Comparison of ENCODE assay signal across 18 cellular contexts in the genomic region with DNA sequence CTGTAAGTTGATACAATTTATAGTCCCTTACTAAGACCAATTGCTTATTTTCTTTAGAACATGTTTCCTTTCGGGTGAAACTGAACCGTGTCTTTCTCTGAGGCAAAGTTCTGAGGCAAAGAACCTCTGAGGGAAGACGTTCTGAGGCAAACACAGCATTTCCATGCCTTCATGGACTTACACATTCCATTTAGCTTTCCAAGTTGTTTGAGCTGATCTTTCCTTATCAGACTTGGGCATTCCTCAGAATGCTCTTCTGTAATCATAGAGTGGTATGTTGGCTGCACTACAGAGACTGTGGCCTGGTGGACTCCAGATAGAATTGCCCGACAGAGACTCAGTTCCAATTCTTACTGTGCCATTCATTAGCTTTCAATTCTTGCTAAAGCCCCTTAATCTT.
DNase-seq lines count a peak whose midpoint lies in the region; ATAC-seq and TF ChIP-seq lines count a peak whose summit lies in the region.
"Had no signal": no experiment of that assay in that cellular context is flagged by ENCODE, and none has a peak within 500 bp of the region (broad histone marks: within the 10 kb centered on the region; RNA-seq: fewer than 3 reads in every experiment).

No MANE protein-coding gene starts in this region.

- H3K36me3 Mint-ChIP-seq in Caco-2 (ENCODE audit: insufficient read depth, unreplicated experiment) = no peaks in the 10 kb centered on the region
- no peaks in the 10 kb centered on the region for H3K36me3 Mint-ChIP-seq in activated naive CD4-positive, alpha-beta T cell treated with anti-CD3 and anti-CD28 coated beads, Interleukin-2, amount 50 U/mL, for 72 hours

- no peak overlapping the region for H3K4me3 ChIP-seq in Caco-2 (ENCODE audit: low read depth, low read length)
- peak overlapping the region; percentile 35 for H3K4me3 ChIP-seq in adipocyte (ENCODE audit: low read length)
- H3K4me3 ChIP-seq in fibroblast of villous mesenchyme (ENCODE audit: low read depth, low read length) = no peak overlapping the region
- H3K4me3 ChIP-seq: gastrocnemius medialis, stomach had no signal

- no peaks in the 10 kb centered on the region for H3K36me3 ChIP-seq in Caco-2 (ENCODE audit: control insufficient read depth, insufficient read depth, low read length)
- H3K36me3 ChIP-seq in adipocyte (ENCODE audit: control insufficient read depth, insufficient read depth, low read length, severe bottlenecking) = no peaks in the 10 kb centered on the region
- H3K36me3 ChIP-seq: gastrocnemius medialis, stomach had no signal

- peak in 1 of 2 experiments; percentile 18 for TF ChIP-seq CTCF in Caco-2 (IDR thresholded peaks at IDR 0.05; ENCODE audit: insufficient read depth in 1 of 2, low read depth in 1 of 2, low read length in 1 of 2, severe bottlenecking in 1 of 2, unreplicated experiment in 1 of 2)
- no peak for TF ChIP-seq CTCF in fibroblast of villous mesenchyme (IDR thresholded peaks at IDR 0.05; ENCODE audit: insufficient read depth, low read depth, low read length)

- POLR2A ChIA-PET in Caco-2 (lab: Charles Lee) = no interaction called here

- intact Hi-C loops in Caco-2 (cut with micrococcal nuclease; ENCODE audit: unreplicated experiment) = loop anchor here (2.0 to 5.0 kb wide), 2 partner anchors 44 to 430 kb away; no protein-coding TSS in a partner anchor

- CTCF ChIA-PET in Caco-2 (lab: Charles Lee) = interaction anchor here (1.0 kb wide), 1 partner anchor 431 kb away, joined by 5 read pairs; no protein-coding TSS in a partner anchor

- no peak for ATAC-seq in activated naive CD4-positive, alpha-beta T cell treated with anti-CD3 and anti-CD28 coated beads, Interleukin-2, amount 50 U/mL, for 72 hours
- ATAC-seq in HG03354 (IDR thresholded peaks at IDR 0.05; ENCODE audit: poor library complexity, severe bottlenecking, unreplicated experiment) = no peak
- ATAC-seq: effector memory CD8-positive, alpha-beta T cell; gastrocnemius medialis had no signal

- no TSS peak for BruUV-seq in Caco-2 (replicated peaks; lab: Mats Ljungman, UMichigan)

- H3K4me3 Mint-ChIP-seq in Caco-2 (ENCODE audit: unreplicated experiment) = peak overlapping the region; percentile 68
- H3K4me3 Mint-ChIP-seq: effector memory CD8-positive, alpha-beta T cell; T-helper 1 cell treated with Interleukin-12 subunit alpha and Interleukin-12 subunit beta and Interleukin-4 antibody, amounts not matched to agents 30 μg/mL and 1 μg/mL, for 36 hours had no signal

- no peaks in the 10 kb centered on the region for H3K27me3 Mint-ChIP-seq in Caco-2 (ENCODE audit: insufficient read depth, unreplicated experiment)
- H3K27me3 Mint-ChIP-seq: effector memory CD8-positive, alpha-beta T cell; progenitor cell of endocrine pancreas had no signal

- peaks cover 14% of the 10 kb centered on the region for H3K4me1 ChIP-seq in Caco-2
- peaks cover 12% of the 10 kb centered on the region for H3K4me1 ChIP-seq in adipocyte (ENCODE audit: control insufficient read depth, insufficient read depth, low read length)
- H3K4me1 ChIP-seq: gastrocnemius medialis had no signal

- peaks cover 10% of the 10 kb centered on the region for H3K4me1 Mint-ChIP-seq in Caco-2 (ENCODE audit: low read depth, unreplicated experiment)

- peak; percentile 55 to 59 for DNase-seq in Caco-2
- peak; percentile 77 for DNase-seq in adipocyte (ENCODE audit: low read depth)
- peak; percentile 38 for DNase-seq in fibroblast of villous mesenchyme (ENCODE audit: low read depth)
- peak; percentile 30 for DNase-seq in myocyte (ENCODE audit: low read depth)
- no peak for DNase-seq in activated naive CD4-positive, alpha-beta T cell treated with anti-CD3 and anti-CD28 coated beads, Interleukin-2, amount 50 U/mL, for 72 hours (ENCODE audit: low spot score in 2 of 2)
- DNase-seq in amygdala (lab: John Stamatoyannopoulos, UW) = no peak
- DNase-seq in DMS114 treated with DMSO at 0.1 percent for 48 hours (lab: John Stamatoyannopoulos, UW; ENCODE audit: unreplicated experiment) = no peak
- DNase-seq: activated CD4-positive, CD25-positive, alpha-beta regulatory T cell treated with anti-CD3 and anti-CD28 coated beads, Interleukin-2, amount 50 U/mL, for 72 hours; activated naive CD4-positive, alpha-beta T cell; effector memory CD8-positive, alpha-beta T cell; gastrocnemius medialis; H7; NCI-H2081; NCI-H69; stomach had no signal

- H3K9me3 ChIP-seq in Caco-2 = no peaks in the 10 kb centered on the region
- H3K9me3 ChIP-seq in adipocyte (ENCODE audit: control insufficient read depth, low read length) = no peaks in the 10 kb centered on the region
- H3K9me3 ChIP-seq: gastrocnemius medialis, stomach had no signal

- no peaks in the 10 kb centered on the region for H3K27me3 ChIP-seq in Caco-2 (replicated peaks; ENCODE audit: control insufficient read depth, insufficient read depth, low read length)
- no peaks in the 10 kb centered on the region for H3K27me3 ChIP-seq in adipocyte (replicated peaks; ENCODE audit: control insufficient read depth, insufficient read depth, low read length)
- H3K27me3 ChIP-seq: gastrocnemius medialis, stomach had no signal

- peak overlapping the region; percentile 65 for H3K9ac ChIP-seq in adipocyte (ENCODE audit: low read length)

- peak overlapping the region; percentile 94 for H3K27ac Mint-ChIP-seq in Caco-2 (ENCODE audit: unreplicated experiment)
- no peak overlapping the region for H3K27ac Mint-ChIP-seq in activated naive CD4-positive, alpha-beta T cell treated with anti-CD3 and anti-CD28 coated beads, Interleukin-2, amount 50 U/mL, for 72 hours
- H3K27ac Mint-ChIP-seq: effector memory CD8-positive, alpha-beta T cell; progenitor cell of endocrine pancreas; T-helper 1 cell treated with Interleukin-12 subunit alpha and Interleukin-12 subunit beta and Interleukin-4 antibody, amounts not matched to agents 30 μg/mL and 1 μg/mL, for 36 hours had no signal

- H3K9me3 Mint-ChIP-seq in Caco-2 (ENCODE audit: unreplicated experiment) = no peaks in the 10 kb centered on the region
- no peaks in the 10 kb centered on the region for H3K9me3 Mint-ChIP-seq in activated naive CD4-positive, alpha-beta T cell treated with anti-CD3 and anti-CD28 coated beads, Interleukin-2, amount 50 U/mL, for 72 hours
- H3K9me3 Mint-ChIP-seq: effector memory CD8-positive, alpha-beta T cell; T-helper 1 cell treated with Interleukin-12 subunit alpha and Interleukin-12 subunit beta and Interleukin-4 antibody, amounts not matched to agents 30 μg/mL and 1 μg/mL, for 36 hours had no signal

Comparison
In these comparisons a context has a peak if more than half of its experiments do, and no peak if none do; other contexts are left out.
1. DNase-seq: peak in Caco-2 (2 of 2), adipocyte (single experiment), fibroblast of villous mesenchyme (single experiment) and myocyte (single experiment); none in activated naive CD4-positive, alpha-beta T cell treated with anti-CD3 and anti-CD28 coated beads, Interleukin-2, amount 50 U/mL, for 72 hours (0 of 2), amygdala (0 of 56) and DMS114 treated with DMSO at 0.1 percent for 48 hours (single experiment).